In genomic region chr10:126387041-126387908, GRCh38 we compare ENCODE assay signal across 8 cellular contexts. TPM values are rescaled to one million over a fixed set of nuclear protein-coding genes. Genes with fewer than 3 reads are reported as not detected.
DNase-seq lines count a peak whose midpoint lies in the region; ATAC-seq and TF ChIP-seq lines count a peak whose summit lies in the region.

No MANE protein-coding gene starts in this region.

- peak; percentile 82 for DNase-seq in ELF-1 (ENCODE audit: low read depth, low spot score)
- peak; percentile 31 for DNase-seq in NCI-H2196 treated with DMSO at 0.1 percent for 48 hours (lab: John Stamatoyannopoulos, UW; ENCODE audit: unreplicated experiment)
- peak; percentile 88 for DNase-seq in activated effector memory CD4-positive, alpha-beta T cell treated with anti-CD3 and anti-CD28 coated beads, Interleukin-2, amount 50 U/mL, for 16 hours
- DNase-seq in glomerular visceral epithelial cell (ENCODE audit: extremely low spot score), result peak; percentile 87
- peak; percentile 92 for DNase-seq in osteoblast (ENCODE audit: insufficient read length, low spot score, missing footprints)
- peak; percentile 58 to 66 for DNase-seq in uterus

- intact Hi-C loops in uterus (cut with DNase I; ENCODE audit: low total_unique reads), result loop anchor here (10.0 kb wide), 1 partner anchor 402 kb away; no protein-coding TSS in a partner anchor

- H3K27ac ChIP-seq in osteoblast (ENCODE audit: low read depth, low read length) (peak overlapping the region; percentile 98), uterus (peak overlapping the region in 1 of 2 donors; percentile 8)

- H3K9me3 ChIP-seq in osteoblast (ENCODE audit: low read depth, low read length) (no peaks in the 10 kb centered on the region), uterus (no peaks in the 10 kb centered on the region)

- peaks cover 18% of the 10 kb centered on the region for H3K36me3 ChIP-seq in osteoblast (ENCODE audit: insufficient read depth, low read length)
- no peaks in the 10 kb centered on the region for H3K36me3 ChIP-seq in uterus

- H3K4me1 ChIP-seq in osteoblast (ENCODE audit: insufficient read depth, low read length), result peaks cover 48% of the 10 kb centered on the region
- peaks cover 6 to 10% of the 10 kb centered on the region in 2 donors for H3K4me1 ChIP-seq in uterus

- peaks cover 52% of the 10 kb centered on the region for H3K79me2 ChIP-seq in osteoblast (ENCODE audit: insufficient read depth, low read length)

- H4K20me1 ChIP-seq in osteoblast (ENCODE audit: insufficient read depth, low read length), result no peaks in the 10 kb centered on the region

- H3K27me3 ChIP-seq in osteoblast (ENCODE audit: insufficient read depth, low read length), result no peaks in the 10 kb centered on the region
- H3K27me3 ChIP-seq in uterus, result no peaks in the 10 kb centered on the region

- no peak for ATAC-seq in HG02884 (IDR thresholded peaks at IDR 0.05; ENCODE audit: unreplicated experiment)
- ATAC-seq in HG03565 (IDR thresholded peaks at IDR 0.05; ENCODE audit: unreplicated experiment), result no peak

- no peak for TF ChIP-seq POLR2A in uterus (IDR thresholded peaks at IDR 0.05)

- peak overlapping the region; percentile 63 for H2AFZ ChIP-seq in osteoblast (ENCODE audit: low read length)

- H3K4me2 ChIP-seq in osteoblast (ENCODE audit: insufficient read depth, low read length), result peak overlapping the region; percentile 91

- peak overlapping the region; percentile 91 for H3K4me3 ChIP-seq in osteoblast (ENCODE audit: insufficient read depth, low read length)
- H3K4me3 ChIP-seq in uterus, result peak overlapping the region; percentile 12 to 62

- TF ChIP-seq CTCF in osteoblast (IDR thresholded peaks at IDR 0.05; ENCODE audit: extremely low read depth, low read depth, low read length) (peak; percentile 87), uterus (IDR thresholded peaks at IDR 0.05) (peak; percentile 64 to 83 (median 72))

RNA-seq across cellular contexts. Expression of gene ADAM12, which starts 1.0 kb away (rescaled TPM):
- total RNA-seq in osteoblast, result 345 and 361 TPM in 2 replicates
- total RNA-seq in uterus, result 10 to 100 TPM in 1 of 4 donors, under 1 TPM in 2, not detected in 1; under 0.01 to 60.8 (median 0.64) TPM

Comparison
In these comparisons a context has a peak if more than half of its experiments do, and no peak if none do; other contexts are left out.
1. DNase-seq: peak in every context shown above with its lines; median percentile 92 in osteoblast; 88 in activated effector memory CD4-positive, alpha-beta T cell treated with anti-CD3 and anti-CD28 coated beads, Interleukin-2, amount 50 U/mL, for 16 hours; 87 in glomerular visceral epithelial cell; 82 in ELF-1; 62 in uterus; 31 in NCI-H2196 treated with DMSO at 0.1 percent for 48 hours.